14 cellular contexts compared by ENCODE assay signal in the genomic region with DNA sequence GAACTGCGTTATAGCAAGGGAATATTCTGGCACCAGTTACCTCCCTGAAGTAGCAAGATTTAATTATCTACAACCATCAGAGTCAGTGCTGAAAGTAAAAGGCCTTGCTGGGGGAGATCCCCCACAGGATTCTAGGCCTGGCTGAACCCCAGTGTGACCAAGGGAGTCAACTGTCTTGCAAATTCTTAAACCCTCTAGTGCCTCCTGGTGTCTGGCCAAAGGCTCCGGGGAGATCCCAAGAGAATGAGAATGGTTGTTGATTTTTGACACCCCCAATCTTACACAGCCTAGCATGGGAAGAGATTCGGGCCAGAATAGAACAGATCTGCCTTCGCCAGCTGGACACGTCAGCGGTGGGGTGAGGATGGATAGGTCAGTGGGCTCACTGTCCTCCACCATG.
DNase-seq lines count a peak whose midpoint lies in the region; ATAC-seq, FAIRE-seq and TF ChIP-seq lines count a peak whose summit lies in the region.
"Had no signal": no experiment of that assay in that cellular context is flagged by ENCODE, and none has a peak within 500 bp of the region (broad histone marks: within the 10 kb centered on the region; RNA-seq: fewer than 3 reads in every experiment).

No MANE protein-coding gene starts in this region.

- CTCF ChIA-PET in HepG2 (lab: Yijun Ruan, JAX; ENCODE audit: low intra/inter-chr PET ratio, low total read pairs): no interaction called here

- H3F3A ChIP-seq in DOHH2 (ENCODE audit: control insufficient read depth, insufficient read depth): no peaks in the 10 kb centered on the region

- no peak overlapping the region for H3K9ac ChIP-seq in HepG2 (ENCODE audit: insufficient read depth, low read depth, low read length)
- H3K9ac ChIP-seq: BLaER1 had no signal

- H4K20me1 ChIP-seq in DOHH2 (ENCODE audit: control insufficient read depth, insufficient read depth, low read depth, low read length): no peaks in the 10 kb centered on the region
- no peaks in the 10 kb centered on the region for H4K20me1 ChIP-seq in HepG2 (ENCODE audit: insufficient read depth, low read length)
- H4K20me1 ChIP-seq: BLaER1 had no signal

- no peak for FAIRE-seq in HepG2 (lab: Jason Lieb, UNC)

- no peaks in the 10 kb centered on the region for H3K9me2 ChIP-seq in DOHH2 (replicated peaks; ENCODE audit: control insufficient read depth, low read length)

- H3K27ac ChIP-seq in DOHH2 (ENCODE audit: low read depth, low read length) (no peak overlapping the region), WERI-Rb-1 (no peak overlapping the region), HepG2 (ENCODE audit: extremely low read length, insufficient read depth, low read length) (no peak overlapping the region)
- H3K27ac ChIP-seq: BLaER1, left lung, prostate gland, tibial artery had no signal

- intact Hi-C loops in HepG2 (cut with micrococcal nuclease; ENCODE audit: unreplicated experiment): no loop called here

- no peak for TF ChIP-seq EP300 in HepG2 (IDR thresholded peaks at IDR 0.05; ENCODE audit: low read depth in 2 of 2, low read length in 2 of 2)
- TF ChIP-seq EP300 in HepG2 (CRISPR knock-in tag; IDR thresholded peaks at IDR 0.05; ENCODE audit: borderline replicate concordance): no peak

- H3K4me2 ChIP-seq in DOHH2 (ENCODE audit: low read length): no peak overlapping the region
- H3K4me2 ChIP-seq in HepG2 (ENCODE audit: low read depth, low read length): no peak overlapping the region
- H3K4me2 ChIP-seq: BLaER1 had no signal

- H3K36me3 ChIP-seq in DOHH2 (ENCODE audit: control insufficient read depth, low read length) (no peaks in the 10 kb centered on the region), WERI-Rb-1 (no peaks in the 10 kb centered on the region), HepG2 (replicated peaks in 1 of 2; ENCODE audit: control insufficient read depth in 1 of 2, insufficient read depth in 2 of 2, low read length in 2 of 2) (no peaks in the 10 kb centered on the region)
- H3K36me3 ChIP-seq: BLaER1, left lung, prostate gland, tibial artery had no signal

- BruUV-seq in HepG2 (replicated peaks; lab: Mats Ljungman, UMichigan): no TSS peak

- H3K27me3 ChIP-seq in DOHH2 (ENCODE audit: control insufficient read depth, low read length) (no peaks in the 10 kb centered on the region), WERI-Rb-1 (ENCODE audit: insufficient read depth, low read depth, severe bottlenecking) (no peaks in the 10 kb centered on the region), HepG2 (ENCODE audit: control insufficient read depth in 1 of 2, insufficient read depth in 2 of 2, low read length in 2 of 2) (peaks cover 11 to 42% of the 10 kb centered on the region in 2 experiments)
- H3K27me3 ChIP-seq: BLaER1, left lung had no signal

- peak; percentile 27 for TF ChIP-seq CTCF in DOHH2 (IDR thresholded peaks at IDR 0.05; ENCODE audit: low read depth, low read length, poor library complexity, severe bottlenecking)
- peak; percentile 28; the same call in 1 of the 2 replicates for TF ChIP-seq CTCF in WERI-Rb-1 (IDR thresholded peaks at IDR 0.05; ENCODE audit: low read depth, low read length)
- peak; percentile 59 for TF ChIP-seq CTCF in HepG2 (CRISPR knock-in tag; IDR thresholded peaks at IDR 0.05)

- TF ChIP-seq POLR2A in HepG2 (IDR thresholded peaks at IDR 0.05; ENCODE audit: insufficient read depth in 1 of 2, low read depth in 2 of 2, low read length in 2 of 2): no peak

- 66% methylated on average over 6 of the region's 6 CpGs for WGBS in HepG2 (ENCODE audit: low lambda C conversion rate)

- H3K9me3 ChIP-seq in DOHH2 (ENCODE audit: control insufficient read depth, insufficient read depth, low read length) (no peaks in the 10 kb centered on the region), WERI-Rb-1 (ENCODE audit: severe bottlenecking) (no peaks in the 10 kb centered on the region), HepG2 (ENCODE audit: low read length) (peaks cover 7% of the 10 kb centered on the region; the same call in 1 of the 2 replicates)
- H3K9me3 ChIP-seq: left lung, prostate gland, tibial artery had no signal

- H3K4me3 ChIP-seq in DOHH2 (ENCODE audit: low read length) (no peak overlapping the region), WERI-Rb-1 (ENCODE audit: low read depth, low read length) (no peak overlapping the region), HepG2 (replicated peaks in 1 of 3; ENCODE audit: insufficient read depth in 1 of 3, low read depth in 2 of 3, low read length in 3 of 3) (no peak overlapping the region)
- H3K4me3 ChIP-seq: BLaER1, left lung, prostate gland, tibial artery had no signal

- H3K79me2 ChIP-seq in DOHH2 (ENCODE audit: control insufficient read depth, low read length) (no peaks in the 10 kb centered on the region), HepG2 (ENCODE audit: insufficient read depth, low read length) (no peaks in the 10 kb centered on the region)

- no peak for TF ChIP-seq RAD21 in HepG2 (CRISPR knock-in tag; IDR thresholded peaks at IDR 0.05)

- peak; percentile 34 to 57 for DNase-seq in Kasumi-1 (lab: John Stamatoyannopoulos, UW)
- no peak for DNase-seq in WERI-Rb-1
- no peak for DNase-seq in HepG2 (ENCODE audit: low spot score)
- no peak for DNase-seq in NCI-H2029 (lab: John Stamatoyannopoulos, UW)
- DNase-seq: activated T-cell treated with anti-CD3 and anti-CD28 coated beads, Interleukin-2, amount 50 U/mL, for 48 hours; cerebellar nuclear complex; left lung; T-helper 1 cell; tibial artery had no signal

- in situ Hi-C loops in HepG2 (cut with HindIII; ENCODE audit: extremely low pct_ligation_motif_present, low pct_unique_long_range_greater_than_20kb): no loop called here

- ATAC-seq in HepG2: peak; percentile 27
- ATAC-seq in GM19397 (IDR thresholded peaks at IDR 0.05; ENCODE audit: unreplicated experiment): no peak
- ATAC-seq in GM18873 (IDR thresholded peaks at IDR 0.05; ENCODE audit: low FRiP score, unreplicated experiment): no peak
- ATAC-seq: left lung had no signal

- POLR2A ChIA-PET in HepG2 (lab: Yijun Ruan, JAX): no interaction called here

- H2AFZ ChIP-seq in HepG2 (ENCODE audit: low read length): no peak overlapping the region

- H3K4me1 ChIP-seq in DOHH2 (ENCODE audit: control insufficient read depth, low read length): no peaks in the 10 kb centered on the region
- no peaks in the 10 kb centered on the region for H3K4me1 ChIP-seq in HepG2 (ENCODE audit: insufficient read depth, low read length)
- H3K4me1 ChIP-seq: left lung had no signal

TF ChIP-seq in HepG2, 621 proteins besides CTCF, POLR2A, EP300 and RAD21:
- peak; percentile 65 for TF ChIP-seq STAG1 (CRISPR knock-in tag; IDR thresholded peaks at IDR 0.05)
- TF ChIP-seq ZNF468 (CRISPR knock-in tag; IDR thresholded peaks at IDR 0.05): no peak
- TF ChIP-seq SMC3 (IDR thresholded peaks at IDR 0.05; ENCODE audit: low read length): peak; percentile 35; the same call in 1 of the 2 replicates

Comparison
In these comparisons a context has a peak if more than half of its experiments do, and no peak if none do; other contexts are left out.
1. DNase-seq: peak in Kasumi-1 (2 of 2); none in WERI-Rb-1 (single experiment), HepG2 (single experiment) and NCI-H2029 (single experiment).
2. Peak in every context shown above with its lines, with median percentiles within 50 percentile points of each other: CTCF ChIP-seq.